Comparison of ENCODE assay signal across 8 cellular contexts in genomic region chr11:77473001-77473800, GRCh38. TPM values are rescaled to one million over a fixed set of nuclear protein-coding genes. Genes with fewer than 3 reads are reported as not detected.
DNase-seq lines count a peak whose midpoint lies in the region; ATAC-seq, FAIRE-seq and TF ChIP-seq lines count a peak whose summit lies in the region.

No MANE protein-coding gene starts in this region.

- no peak for TF ChIP-seq CTCF in D721Med (IDR thresholded peaks at IDR 0.05; ENCODE audit: insufficient read depth, missing control alignments)
- no peak for TF ChIP-seq CTCF in endothelial cell (IDR thresholded peaks at IDR 0.05; ENCODE audit: unreplicated experiment)

- no peak for FAIRE-seq in D721Med (lab: Jason Lieb, UNC)

- peak; percentile 36 for DNase-seq in D721Med (ENCODE audit: insufficient read length, low spot score)
- peak; percentile 70 for DNase-seq in NCI-H1092 treated with DMSO at 0.1 percent for 48 hours (lab: John Stamatoyannopoulos, UW)
- peak; percentile 61 for DNase-seq in activated CD8-positive, alpha-beta memory T cell treated with anti-CD3 and anti-CD28 coated beads, Interleukin-2, amount 50 U/mL, for 4 hours
- DNase-seq in endothelial cell (ENCODE audit: low spot score): peak; percentile 62
- DNase-seq in mucosa of gallbladder (ENCODE audit: low spot score): peak; percentile 36
- peak; percentile 8 to 55 for DNase-seq in stimulated activated CD8-positive, alpha-beta memory T cell treated with anti-CD3 and anti-CD28 coated beads, Interleukin-7, amount 100 ng/mL, for 4 hours (ENCODE audit: low read depth in 2 of 2)
- no peak for DNase-seq in dedifferentiated amniotic fluid mesenchymal stem cell (ENCODE audit: extremely low spot score)

- H3K4me1 Mint-ChIP-seq in endothelial cell (ENCODE audit: unreplicated experiment): peaks cover 32% of the 10 kb centered on the region

- no peaks in the 10 kb centered on the region for H3K36me3 Mint-ChIP-seq in endothelial cell (ENCODE audit: low read depth, unreplicated experiment)

- peak overlapping the region; percentile 93 for H3K4me3 Mint-ChIP-seq in endothelial cell (ENCODE audit: unreplicated experiment)

- no peaks in the 10 kb centered on the region for H3K9me3 Mint-ChIP-seq in endothelial cell (ENCODE audit: unreplicated experiment)

- H3K27ac Mint-ChIP-seq in endothelial cell (ENCODE audit: unreplicated experiment): peak overlapping the region; percentile 77

- H3K27me3 Mint-ChIP-seq in endothelial cell (ENCODE audit: unreplicated experiment): peaks cover 10% of the 10 kb centered on the region

- ATAC-seq in GM21528 (IDR thresholded peaks at IDR 0.05; ENCODE audit: low FRiP score, unreplicated experiment): peak; percentile 42

RNA-seq across cellular contexts. Expression of gene PAK1, which starts 0.7 kb away (rescaled TPM):
- 58.3 TPM for total RNA-seq in endothelial cell (ENCODE audit: unreplicated experiment)
- total RNA-seq in mucosa of gallbladder: 114 TPM
